Comparison of ENCODE assay signal across 9 cellular contexts in the genomic region with DNA sequence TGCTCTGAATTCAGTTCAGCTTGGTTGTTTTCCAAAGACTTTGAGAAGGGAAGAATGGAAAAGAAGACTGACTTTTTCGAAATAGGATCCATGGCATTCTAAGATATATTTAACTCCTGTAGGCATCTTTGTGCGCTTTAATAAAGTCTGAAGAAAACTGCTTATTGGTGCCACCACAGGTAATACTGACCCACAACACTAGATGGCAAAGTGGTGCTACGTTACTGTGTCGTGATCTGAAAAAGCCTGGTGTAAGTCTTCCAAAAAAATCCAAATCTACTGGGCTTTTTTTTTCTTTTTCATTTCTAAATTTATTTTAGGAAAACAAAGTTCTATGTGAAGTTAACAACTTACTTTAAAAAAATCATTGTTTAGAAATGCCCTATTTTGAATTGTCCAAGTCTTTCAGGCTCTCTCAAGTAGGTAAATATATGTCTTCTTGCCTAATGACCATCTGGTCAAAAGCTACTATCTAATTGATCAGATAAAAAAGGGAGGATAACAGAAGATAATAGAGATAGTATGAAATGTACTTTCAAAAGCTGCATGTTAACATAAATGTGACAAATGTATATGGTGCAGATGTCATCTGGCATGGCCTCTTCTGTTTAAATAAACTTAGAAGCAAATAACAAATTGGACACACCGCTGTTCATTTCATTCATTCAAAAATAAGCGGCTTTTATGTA. TPM values are rescaled to one million over a fixed set of nuclear protein-coding genes. Genes with fewer than 3 reads are reported as not detected.
A peak's percentile ranks its signal among the peaks of the same experiment; 100 is the strongest.
DNase-seq lines count a peak whose midpoint lies in the region; ATAC-seq and TF ChIP-seq lines count a peak whose summit lies in the region.
"Had no signal": no experiment of that assay in that cellular context is flagged by ENCODE, and none has a peak within 500 bp of the region (broad histone marks: within the 10 kb centered on the region; RNA-seq: fewer than 3 reads in every experiment).

No MANE protein-coding gene starts in this region.

- H3K4me3 ChIP-seq in MG63 (no peak overlapping the region), SK-N-MC (no peak overlapping the region), upper lobe of right lung (no peak overlapping the region)

- H3K4me1 Mint-ChIP-seq in activated T-cell treated with anti-CD3 and anti-CD28 coated beads, Interleukin-2, amount 50 U/mL, for 24 hours (ENCODE audit: low read depth), result no peaks in the 10 kb centered on the region

- H3K36me3 Mint-ChIP-seq in activated T-cell treated with anti-CD3 and anti-CD28 coated beads, Interleukin-2, amount 50 U/mL, for 24 hours (ENCODE audit: low read depth), result no peaks in the 10 kb centered on the region

- H3K27me3 ChIP-seq in MG63, result no peaks in the 10 kb centered on the region
- no peaks in the 10 kb centered on the region for H3K27me3 ChIP-seq in upper lobe of right lung

- no peaks in the 10 kb centered on the region for H3K4me1 ChIP-seq in upper lobe of right lung

- H3K36me3 ChIP-seq in MG63 (no peaks in the 10 kb centered on the region), SK-N-MC (ENCODE audit: insufficient read depth, low read length) (no peaks in the 10 kb centered on the region), upper lobe of right lung (no peaks in the 10 kb centered on the region)

- intact Hi-C loops in upper lobe of right lung (cut with DNase I), result no loop called here

- TF ChIP-seq CTCF in upper lobe of right lung (IDR thresholded peaks at IDR 0.05), result peak; percentile 62

- no peaks in the 10 kb centered on the region for H3K9me3 ChIP-seq in MG63
- no peaks in the 10 kb centered on the region for H3K9me3 ChIP-seq in SK-N-MC (ENCODE audit: low read depth, low read length)
- H3K9me3 ChIP-seq in upper lobe of right lung, result no peaks in the 10 kb centered on the region

- H3K27ac Mint-ChIP-seq in activated T-cell treated with anti-CD3 and anti-CD28 coated beads, Interleukin-2, amount 50 U/mL, for 24 hours, result no peak overlapping the region
- H3K27ac Mint-ChIP-seq: dendritic cell treated with granulocyte-macrophage colony-stimulating factor and Interleukin-4, amounts not matched to agents 40 ng/mL and 50 ng/mL, for 4 days had no signal

- no peak overlapping the region for H3K9ac ChIP-seq in SK-N-MC (ENCODE audit: insufficient read length)

- no peak overlapping the region for H3K4me3 Mint-ChIP-seq in activated T-cell treated with anti-CD3 and anti-CD28 coated beads, Interleukin-2, amount 50 U/mL, for 24 hours
- H3K4me3 Mint-ChIP-seq: dendritic cell treated with granulocyte-macrophage colony-stimulating factor and Interleukin-4, amounts not matched to agents 40 ng/mL and 50 ng/mL, for 4 days had no signal

- ATAC-seq in upper lobe of right lung (peak; percentile 76), GM19452 (IDR thresholded peaks at IDR 0.05; ENCODE audit: unreplicated experiment) (no peak)

- DNase-seq in activated T-cell treated with anti-CD3 and anti-CD28 coated beads for 24 hours (ENCODE audit: low read depth) (peak; percentile 7), MG63 (peak; percentile 4), SK-N-MC (ENCODE audit: low read depth, low spot score) (peak; percentile 28), dermis blood vessel endothelial cell (peak; percentile 72), middle frontal gyrus (ENCODE audit: extremely low spot score, low spot score) (peak; percentile 3), upper lobe of right lung (no peak)
- no peak for DNase-seq in activated T-cell treated with anti-CD3 and anti-CD28 coated beads, Interleukin-2, amount 50 U/mL, for 24 hours

- H3K27me3 Mint-ChIP-seq in activated T-cell treated with anti-CD3 and anti-CD28 coated beads, Interleukin-2, amount 50 U/mL, for 24 hours, result peaks cover 65% of the 10 kb centered on the region
- H3K27me3 Mint-ChIP-seq: dendritic cell treated with granulocyte-macrophage colony-stimulating factor and Interleukin-4, amounts not matched to agents 40 ng/mL and 50 ng/mL, for 4 days had no signal

- no peaks in the 10 kb centered on the region for H3K9me3 Mint-ChIP-seq in activated T-cell treated with anti-CD3 and anti-CD28 coated beads, Interleukin-2, amount 50 U/mL, for 24 hours
- H3K9me3 Mint-ChIP-seq: dendritic cell treated with granulocyte-macrophage colony-stimulating factor and Interleukin-4, amounts not matched to agents 40 ng/mL and 50 ng/mL, for 4 days had no signal

- H3K27ac ChIP-seq in SK-N-MC (no peak overlapping the region), upper lobe of right lung (no peak overlapping the region)

RNA-seq across cellular contexts. Expression of gene MID1IP1, which starts 47.0 kb away (rescaled TPM):
- total RNA-seq in MG63 (2014; rRNA removed; shearing (Covaris generic); ENCODE audit: low replicate concordance), result 46.5 and 50.0 TPM in 2 replicates
- 18.0 and 22.7 TPM in 2 replicates for total RNA-seq in dermis blood vessel endothelial cell
- total RNA-seq in upper lobe of right lung, result 83.6 TPM

Comparison
In these comparisons a context has a peak if more than half of its experiments do, and no peak if none do; other contexts are left out.
1. DNase-seq: peak in activated T-cell treated with anti-CD3 and anti-CD28 coated beads for 24 hours (single experiment), MG63 (single experiment), SK-N-MC (single experiment), dermis blood vessel endothelial cell (single experiment) and middle frontal gyrus (single experiment); none in activated T-cell treated with anti-CD3 and anti-CD28 coated beads, Interleukin-2, amount 50 U/mL, for 24 hours (single experiment) and upper lobe of right lung (single experiment).